12 cellular contexts compared by ENCODE assay signal in genomic region chr17:77467513-77467912, GRCh38.
DNase-seq lines count a peak whose midpoint lies in the region; ATAC-seq and TF ChIP-seq lines count a peak whose summit lies in the region.
"Had no signal": no experiment of that assay in that cellular context is flagged by ENCODE, and none has a peak within 500 bp of the region (broad histone marks: within the 10 kb centered on the region; RNA-seq: fewer than 3 reads in every experiment).

No MANE protein-coding gene starts in this region.

- no peaks in the 10 kb centered on the region for H3K9me3 ChIP-seq in CD8-positive, alpha-beta T cell (ENCODE audit: low read length)
- H3K9me3 ChIP-seq in T-helper 17 cell (ENCODE audit: control insufficient read depth, low read length, poor library complexity, severe bottlenecking) = no peaks in the 10 kb centered on the region
- no peaks in the 10 kb centered on the region for H3K9me3 ChIP-seq in osteoblast (ENCODE audit: low read depth, low read length)

- CTCF ChIA-PET in CD8-positive, alpha-beta T cell (lab: Charles Lee) = interaction anchor here (2.1 to 2.2 kb wide), 2 partner anchors 38 kb away, joined by 7 to 16 read pairs; no protein-coding TSS in a partner anchor

- H4K20me1 ChIP-seq in osteoblast (ENCODE audit: insufficient read depth, low read length) = peaks cover 87% of the 10 kb centered on the region

- no peaks in the 10 kb centered on the region for H3K9me3 Mint-ChIP-seq in CD8-positive, alpha-beta T cell

- peaks cover 19% of the 10 kb centered on the region for H3K36me3 ChIP-seq in CD8-positive, alpha-beta T cell (ENCODE audit: insufficient read depth, low read length)
- H3K36me3 ChIP-seq in osteoblast (ENCODE audit: insufficient read depth, low read length) = peaks cover 22% of the 10 kb centered on the region

- no peak overlapping the region for H3K27ac Mint-ChIP-seq in CD8-positive, alpha-beta T cell
- peak overlapping the region; percentile 80 for H3K27ac Mint-ChIP-seq in T-helper 17 cell

- H3K4me1 ChIP-seq in CD8-positive, alpha-beta T cell (ENCODE audit: insufficient read depth, low read length) = peaks cover 96% of the 10 kb centered on the region
- H3K4me1 ChIP-seq in osteoblast (ENCODE audit: insufficient read depth, low read length) = peaks cover 39% of the 10 kb centered on the region

- no peak for TF ChIP-seq CTCF in CD8-positive, alpha-beta T cell (IDR thresholded peaks at IDR 0.05)
- TF ChIP-seq CTCF in fibroblast of villous mesenchyme (IDR thresholded peaks at IDR 0.05; ENCODE audit: insufficient read depth, low read depth, low read length) = no peak
- TF ChIP-seq CTCF in osteoblast (IDR thresholded peaks at IDR 0.05; ENCODE audit: extremely low read depth, low read depth, low read length) = no peak

- H3K4me1 Mint-ChIP-seq in CD8-positive, alpha-beta T cell (ENCODE audit: low read depth) = peaks cover 88% of the 10 kb centered on the region
- peaks cover 78% of the 10 kb centered on the region for H3K4me1 Mint-ChIP-seq in T-helper 17 cell

- no peak for ATAC-seq in CD8-positive, alpha-beta T cell
- no peak for ATAC-seq in T-helper 17 cell
- ATAC-seq in HG02623 (IDR thresholded peaks at IDR 0.05; ENCODE audit: unreplicated experiment) = no peak

- H3K4me3 ChIP-seq in CD8-positive, alpha-beta T cell (ENCODE audit: low read depth, low read length) = no peak overlapping the region
- H3K4me3 ChIP-seq in fibroblast of villous mesenchyme (ENCODE audit: low read depth, low read length) (no peak overlapping the region), osteoblast (ENCODE audit: insufficient read depth, low read length) (no peak overlapping the region)

- no peaks in the 10 kb centered on the region for H3K27me3 ChIP-seq in CD8-positive, alpha-beta T cell (ENCODE audit: insufficient read depth, low read length)
- H3K27me3 ChIP-seq in osteoblast (ENCODE audit: insufficient read depth, low read length) = no peaks in the 10 kb centered on the region

- H3K4me3 Mint-ChIP-seq in CD8-positive, alpha-beta T cell = peak overlapping the region; percentile 37
- peak overlapping the region; percentile 66 for H3K4me3 Mint-ChIP-seq in T-helper 17 cell

- H3K27ac ChIP-seq in CD8-positive, alpha-beta T cell (ENCODE audit: low read depth, low read length) = no peak overlapping the region
- no peak overlapping the region for H3K27ac ChIP-seq in osteoblast (ENCODE audit: low read depth, low read length)
- H3K27ac ChIP-seq: C4-2B had no signal

- peaks cover 67% of the 10 kb centered on the region for H3K36me3 Mint-ChIP-seq in CD8-positive, alpha-beta T cell
- peaks cover 22% of the 10 kb centered on the region for H3K36me3 Mint-ChIP-seq in T-helper 17 cell (ENCODE audit: low read depth)

- H3K27me3 Mint-ChIP-seq in CD8-positive, alpha-beta T cell (ENCODE audit: low read depth) = no peaks in the 10 kb centered on the region
- no peaks in the 10 kb centered on the region for H3K27me3 Mint-ChIP-seq in T-helper 17 cell

- no peak for DNase-seq in CD8-positive, alpha-beta T cell
- DNase-seq in T-helper 17 cell (no peak), fibroblast of villous mesenchyme (ENCODE audit: low read depth) (peak; percentile 56), osteoblast (ENCODE audit: insufficient read length, low spot score, missing footprints) (peak; percentile 39), pons (ENCODE audit: low spot score) (no peak), OCI-M1 (lab: John Stamatoyannopoulos, UW) (no peak)
- DNase-seq in stimulated activated CD4-positive, alpha-beta T cell treated with anti-CD3 and anti-CD28 coated beads, Interleukin-15, amount 100 ng/mL, for 24 hours = no peak
- DNase-seq: activated gamma-delta T cell, KG1, NCI-H524 had no signal

- peaks cover 94% of the 10 kb centered on the region for H3K79me2 ChIP-seq in osteoblast (ENCODE audit: insufficient read depth, low read length)

- H3K4me2 ChIP-seq in osteoblast (ENCODE audit: insufficient read depth, low read length) = no peak overlapping the region

- no peak overlapping the region for H2AFZ ChIP-seq in osteoblast (ENCODE audit: low read length)

- POLR2A ChIA-PET in CD8-positive, alpha-beta T cell (lab: Charles Lee) = interaction anchor here (1.3 to 1.7 kb wide), 2 partner anchors 11 to 136 kb away, joined by 5 read pairs; no protein-coding TSS in a partner anchor

- intact Hi-C loops in CD8-positive, alpha-beta T cell (cut with DNase I, micrococcal nuclease) = no loop called here

Comparison
In these comparisons a context has a peak if more than half of its experiments do, and no peak if none do; other contexts are left out.
1. DNase-seq: peak in fibroblast of villous mesenchyme (single experiment) and osteoblast (single experiment); none in CD8-positive, alpha-beta T cell (0 of 7), T-helper 17 cell (0 of 3), pons (single experiment), stimulated activated CD4-positive, alpha-beta T cell treated with anti-CD3 and anti-CD28 coated beads, Interleukin-15, amount 100 ng/mL, for 24 hours (single experiment) and OCI-M1 (single experiment).